Comparison of ENCODE assay signal across 2 cellular contexts in genomic region chr3:48664313-48664644, GRCh38.
A peak's percentile ranks its signal among the peaks of the same experiment; 100 is the strongest.
TF ChIP-seq lines count a peak whose summit lies in the region.

No MANE protein-coding gene starts in this region.

TF ChIP-seq in SK-N-SH, 30 proteins besides CTCF, POLR2A, EP300 and RAD21 (continued from another document):
- TF ChIP-seq REST (IDR thresholded peaks at IDR 0.05; ENCODE audit: low read depth, low read length) = 0 out of 2 replicates have a peak, but pooled peaks have one; percentile 4

TF ChIP-seq in SK-N-SH treated with all-trans-retinoic acid at 6 μM for 48 hours, 23 proteins besides CTCF, POLR2A, EP300 and RAD21 (continued from another document):
- no peak for TF ChIP-seq TSHZ2 (CRISPR knock-in tag; IDR thresholded peaks at IDR 0.05)
- TF ChIP-seq SNAI2 (CRISPR knock-in tag; IDR thresholded peaks at IDR 0.05) = no peak
- no peak for TF ChIP-seq CSRNP3 (CRISPR knock-in tag; IDR thresholded peaks at IDR 0.05)
- TF ChIP-seq ZNF8 (CRISPR knock-in tag; IDR thresholded peaks at IDR 0.05) = no peak
- no peak for TF ChIP-seq ISL1 (CRISPR knock-in tag; IDR thresholded peaks at IDR 0.05)
- TF ChIP-seq ZNF565 (CRISPR knock-in tag; conservative IDR thresholded peaks at IDR 0.05; ENCODE audit: low read depth) = no peak
- TF ChIP-seq, protein P1, sequence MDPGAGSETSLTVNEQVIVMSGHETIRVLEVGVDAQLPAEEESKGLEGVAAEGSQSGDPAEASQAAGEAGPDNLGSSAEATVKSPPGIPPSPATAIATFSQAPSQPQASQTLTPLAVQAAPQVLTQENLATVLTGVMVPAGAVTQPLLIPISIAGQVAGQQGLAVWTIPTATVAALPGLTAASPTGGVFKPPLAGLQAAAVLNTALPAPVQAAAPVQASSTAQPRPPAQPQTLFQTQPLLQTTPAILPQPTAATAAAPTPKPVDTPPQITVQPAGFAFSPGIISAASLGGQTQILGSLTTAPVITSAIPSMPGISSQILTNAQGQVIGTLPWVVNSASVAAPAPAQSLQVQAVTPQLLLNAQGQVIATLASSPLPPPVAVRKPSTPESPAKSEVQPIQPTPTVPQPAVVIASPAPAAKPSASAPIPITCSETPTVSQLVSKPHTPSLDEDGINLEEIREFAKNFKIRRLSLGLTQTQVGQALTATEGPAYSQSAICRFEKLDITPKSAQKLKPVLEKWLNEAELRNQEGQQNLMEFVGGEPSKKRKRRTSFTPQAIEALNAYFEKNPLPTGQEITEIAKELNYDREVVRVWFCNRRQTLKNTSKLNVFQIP (CRISPR knock-in tag; IDR thresholded peaks at IDR 0.05; ENCODE audit: borderline replicate concordance, low read depth) = no peak
- TF ChIP-seq ZFP30 (CRISPR knock-in tag; IDR thresholded peaks at IDR 0.05) = no peak
- TF ChIP-seq PPARA (CRISPR knock-in tag; IDR thresholded peaks at IDR 0.05; ENCODE audit: borderline replicate concordance) = no peak
- no peak for TF ChIP-seq GLIS3 (CRISPR knock-in tag; IDR thresholded peaks at IDR 0.05)
- no peak for TF ChIP-seq RARB (CRISPR knock-in tag; IDR thresholded peaks at IDR 0.05)
